Comparison of ENCODE assay signal across 8 cellular contexts in genomic region chr13:110561335-110562033, GRCh38. TPM values are rescaled to one million over a fixed set of nuclear protein-coding genes. Genes with fewer than 3 reads are reported as not detected.
DNase-seq lines count a peak whose midpoint lies in the region; ATAC-seq and TF ChIP-seq lines count a peak whose summit lies in the region.

A gene with protein sequence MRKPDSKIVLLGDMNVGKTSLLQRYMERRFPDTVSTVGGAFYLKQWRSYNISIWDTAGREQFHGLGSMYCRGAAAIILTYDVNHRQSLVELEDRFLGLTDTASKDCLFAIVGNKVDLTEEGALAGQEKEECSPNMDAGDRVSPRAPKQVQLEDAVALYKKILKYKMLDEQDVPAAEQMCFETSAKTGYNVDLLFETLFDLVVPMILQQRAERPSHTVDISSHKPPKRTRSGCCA (minus strand): TSS chr13:110561722. CDS start chr13:110561519, 203 bp downstream.

- in situ Hi-C loops in Caki2 (cut with HindIII; ENCODE audit: low pct_unique_long_range_greater_than_20kb, low sequenced_read_pairs) = no loop called here

- ATAC-seq in GM19468 (IDR thresholded peaks at IDR 0.05; ENCODE audit: extremely low read depth, unreplicated experiment) = peak; percentile 44
- ATAC-seq in omental fat pad (ENCODE audit: low FRiP score) = peak; percentile 85

- DNase-seq in Caki2 (ENCODE audit: low read depth) = peak; percentile 58
- DNase-seq in HL-60 (ENCODE audit: low read depth in 1 of 2, low spot score in 1 of 2) = peak; percentile 77 to 96
- peak; percentile 58 for DNase-seq in SIG-M5 (lab: John Stamatoyannopoulos, UW)
- DNase-seq in activated naive CD4-positive, alpha-beta T cell treated with anti-CD3 and anti-CD28 coated beads for 36 hours = peak; percentile 57
- DNase-seq in germinal center (ENCODE audit: low spot score) = peak; percentile 73
- DNase-seq in omental fat pad (ENCODE audit: low spot score) = peak; percentile 48

- H3K4me1 Mint-ChIP-seq in activated naive CD4-positive, alpha-beta T cell treated with anti-CD3 and anti-CD28 coated beads for 36 hours (ENCODE audit: low read depth) = peaks cover 15% of the 10 kb centered on the region

- H3K27me3 ChIP-seq in HL-60 (ENCODE audit: insufficient read depth, poor library complexity, severe bottlenecking) = no peaks in the 10 kb centered on the region

- TF ChIP-seq CTCF in HL-60 (IDR thresholded peaks at IDR 0.05; ENCODE audit: insufficient read depth, low read length) (no peak), omental fat pad (IDR thresholded peaks at IDR 0.05) (no peak)

- CTCF ChIA-PET in activated naive CD4-positive, alpha-beta T cell treated with anti-CD3 and anti-CD28 coated beads for 36 hours (lab: Charles Lee) = interaction anchor here (1.6 kb wide), 1 partner anchor 105 kb away, joined by 5 read pairs; no protein-coding TSS in a partner anchor

- no peaks in the 10 kb centered on the region for H3K9me3 Mint-ChIP-seq in activated naive CD4-positive, alpha-beta T cell treated with anti-CD3 and anti-CD28 coated beads for 36 hours

- H3K4me3 ChIP-seq in HL-60 (replicated peaks; ENCODE audit: insufficient read depth, low read length) = peak within 1 kb of the TSS; percentile 79

- H3K4me3 Mint-ChIP-seq in activated naive CD4-positive, alpha-beta T cell treated with anti-CD3 and anti-CD28 coated beads for 36 hours = peak within 1 kb of the TSS; percentile 91

- intact Hi-C loops in activated naive CD4-positive, alpha-beta T cell treated with anti-CD3 and anti-CD28 coated beads for 36 hours (cut with micrococcal nuclease) = loop anchor here (1.0 to 5.0 kb wide), 3 partner anchors 44 to 105 kb away; no protein-coding TSS in a partner anchor

- no peaks in the 10 kb centered on the region for H3K36me3 Mint-ChIP-seq in activated naive CD4-positive, alpha-beta T cell treated with anti-CD3 and anti-CD28 coated beads for 36 hours (ENCODE audit: low read depth)

- H3K27ac Mint-ChIP-seq in activated naive CD4-positive, alpha-beta T cell treated with anti-CD3 and anti-CD28 coated beads for 36 hours = peak within 1 kb of the TSS; percentile 48

- peaks cover 9% of the 10 kb centered on the region for H3K27me3 Mint-ChIP-seq in activated naive CD4-positive, alpha-beta T cell treated with anti-CD3 and anti-CD28 coated beads for 36 hours (ENCODE audit: low read depth)

- H3K27ac ChIP-seq in HL-60 (replicated peaks) (peak within 1 kb of the TSS; percentile 86), temporal lobe (ENCODE audit: low read depth, low read length) (peak within 1 kb of the TSS; percentile 17)

RNA-seq across cellular contexts. Expression of the gene that starts here (rescaled TPM):
- total RNA-seq in Caki2 (2014; rRNA removed; shearing (Covaris generic); ENCODE audit: low replicate concordance) = 21.3 and 30.5 TPM in 2 replicates
- 1 to 10 TPM; 1.4 to 1.5 TPM for total RNA-seq in activated naive CD4-positive, alpha-beta T cell treated with anti-CD3 and anti-CD28 coated beads for 36 hours
- total RNA-seq in omental fat pad = 10 to 100 TPM; 34.7 to 67.9 (median 49.4) TPM
- 1.7 TPM for total RNA-seq in temporal lobe

Comparison
In these comparisons a context has a peak if more than half of its experiments do, and no peak if none do; other contexts are left out.
1. Peak in every context shown above with its lines: DNase-seq, ATAC-seq, H3K4me3 ChIP-seq and H3K27ac ChIP-seq.